15 cellular contexts compared by ENCODE assay signal in the genomic region with DNA sequence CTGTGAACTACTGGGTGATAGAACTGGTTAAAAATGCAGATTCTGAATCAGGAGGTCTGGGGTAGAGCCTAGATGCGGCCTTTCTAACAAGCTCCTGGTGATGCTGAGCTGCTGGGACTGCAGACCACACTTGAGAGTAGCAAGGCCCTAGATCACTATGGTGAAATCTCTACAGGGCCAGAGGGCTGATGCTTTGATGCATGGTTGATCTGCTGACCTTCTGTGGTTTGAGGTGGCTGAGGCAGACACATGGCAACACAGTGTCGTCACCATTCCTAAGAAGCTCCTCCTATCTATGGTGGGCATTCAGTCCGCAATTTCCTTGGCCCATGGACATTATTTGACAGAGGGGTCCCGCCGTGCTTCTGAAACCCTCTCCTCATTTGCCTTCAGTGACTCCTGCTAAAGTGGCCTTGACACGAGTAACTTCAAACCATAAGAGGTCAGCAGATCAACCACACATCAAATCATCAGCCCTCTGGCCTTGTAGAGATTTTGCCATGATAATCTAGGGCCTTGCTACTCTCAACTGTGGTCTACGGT. TPM values are rescaled to one million over a fixed set of nuclear protein-coding genes. Genes with fewer than 3 reads are reported as not detected.
"Had no signal": no experiment of that assay in that cellular context is flagged by ENCODE, and none has a peak within 500 bp of the region (broad histone marks: within the 10 kb centered on the region; RNA-seq: fewer than 3 reads in every experiment).

No MANE protein-coding gene starts in this region.

- H3K4me1 Mint-ChIP-seq: activated naive CD8-positive, alpha-beta T cell treated with anti-CD3 and anti-CD28 coated beads, Interleukin-2, amount 10 ng/mL, durations not matched to agents 7 days and 5 days; stimulated activated effector memory CD8-positive, alpha-beta T cell treated with anti-CD3 and anti-CD28 coated beads, Interleukin-12 subunit alpha, Interleukin-12 subunit beta, amount 100 ng/mL, for 72 hours had no signal

- H3K27me3 ChIP-seq: brain microvascular endothelial cell, gastrocnemius medialis, heart right ventricle, pancreas had no signal

- H3K9me3 ChIP-seq: gastrocnemius medialis, heart right ventricle, lower lobe of right lung, pancreas had no signal

- DNase-seq: activated naive CD4-positive, alpha-beta T cell; activated naive CD8-positive, alpha-beta T cell treated with anti-CD3 and anti-CD28 coated beads, Interleukin-2, amount 10 ng/mL, durations not matched to agents 7 days and 5 days; anterior cingulate cortex; brain microvascular endothelial cell; effector memory CD4-positive, alpha-beta T cell; gastrocnemius medialis; heart right ventricle; left colon; lower lobe of right lung; midbrain; pancreas had no signal

- H3K4me3 ChIP-seq: gastrocnemius medialis, heart right ventricle, lower lobe of right lung, pancreas had no signal

- ATAC-seq: gastrocnemius medialis; heart right ventricle; left colon; pancreas; stimulated activated effector memory CD8-positive, alpha-beta T cell treated with anti-CD3 and anti-CD28 coated beads, Interleukin-12 subunit alpha, Interleukin-12 subunit beta, amount 100 ng/mL, for 72 hours had no signal

- H3K36me3 Mint-ChIP-seq: activated naive CD8-positive, alpha-beta T cell treated with anti-CD3 and anti-CD28 coated beads, Interleukin-2, amount 10 ng/mL, durations not matched to agents 7 days and 5 days; stimulated activated effector memory CD8-positive, alpha-beta T cell treated with anti-CD3 and anti-CD28 coated beads, Interleukin-12 subunit alpha, Interleukin-12 subunit beta, amount 100 ng/mL, for 72 hours had no signal

- H3K27ac Mint-ChIP-seq: activated naive CD8-positive, alpha-beta T cell treated with anti-CD3 and anti-CD28 coated beads, Interleukin-2, amount 10 ng/mL, durations not matched to agents 7 days and 5 days; dendritic cell treated with granulocyte-macrophage colony-stimulating factor and Interleukin-4, amounts not matched to agents 40 ng/mL and 50 ng/mL, for 4 days; stimulated activated effector memory CD8-positive, alpha-beta T cell treated with anti-CD3 and anti-CD28 coated beads, Interleukin-12 subunit alpha, Interleukin-12 subunit beta, amount 100 ng/mL, for 72 hours; T-helper 2 cell treated with Interferon-gamma antibody and Interleukin-4, amounts not matched to agents 5 μg/mL and 100 μg/mL, for 36 hours had no signal

- H3K27ac ChIP-seq: brain microvascular endothelial cell, gastrocnemius medialis, heart right ventricle, lower lobe of right lung, pancreas had no signal

- H3K4me3 Mint-ChIP-seq: activated naive CD8-positive, alpha-beta T cell treated with anti-CD3 and anti-CD28 coated beads, Interleukin-2, amount 10 ng/mL, durations not matched to agents 7 days and 5 days; dendritic cell treated with granulocyte-macrophage colony-stimulating factor and Interleukin-4, amounts not matched to agents 40 ng/mL and 50 ng/mL, for 4 days; stimulated activated effector memory CD8-positive, alpha-beta T cell treated with anti-CD3 and anti-CD28 coated beads, Interleukin-12 subunit alpha, Interleukin-12 subunit beta, amount 100 ng/mL, for 72 hours; T-helper 2 cell treated with Interferon-gamma antibody and Interleukin-4, amounts not matched to agents 5 μg/mL and 100 μg/mL, for 36 hours had no signal

- H3K9me3 Mint-ChIP-seq: activated naive CD8-positive, alpha-beta T cell treated with anti-CD3 and anti-CD28 coated beads, Interleukin-2, amount 10 ng/mL, durations not matched to agents 7 days and 5 days; dendritic cell treated with granulocyte-macrophage colony-stimulating factor and Interleukin-4, amounts not matched to agents 40 ng/mL and 50 ng/mL, for 4 days; stimulated activated effector memory CD8-positive, alpha-beta T cell treated with anti-CD3 and anti-CD28 coated beads, Interleukin-12 subunit alpha, Interleukin-12 subunit beta, amount 100 ng/mL, for 72 hours; T-helper 2 cell treated with Interferon-gamma antibody and Interleukin-4, amounts not matched to agents 5 μg/mL and 100 μg/mL, for 36 hours had no signal

- H3K36me3 ChIP-seq: brain microvascular endothelial cell, gastrocnemius medialis, pancreas had no signal

- H3K4me1 ChIP-seq: gastrocnemius medialis, heart right ventricle, lower lobe of right lung, pancreas had no signal

- H3K27me3 Mint-ChIP-seq: dendritic cell treated with granulocyte-macrophage colony-stimulating factor and Interleukin-4, amounts not matched to agents 40 ng/mL and 50 ng/mL, for 4 days had no signal

RNA-seq across cellular contexts. Expression of gene CCDC68, which starts 19.8 kb away (rescaled TPM):
- total RNA-seq: activated CD8-positive, alpha-beta memory T cell treated with anti-CD3 and anti-CD28 coated beads for 36 hours; activated naive CD8-positive, alpha-beta T cell treated with anti-CD3 and anti-CD28 coated beads, Interleukin-2, amount 10 ng/mL, durations not matched to agents 7 days and 5 days had no signal
